Comparison of ENCODE assay signal across 1 cellular context in the genomic region with DNA sequence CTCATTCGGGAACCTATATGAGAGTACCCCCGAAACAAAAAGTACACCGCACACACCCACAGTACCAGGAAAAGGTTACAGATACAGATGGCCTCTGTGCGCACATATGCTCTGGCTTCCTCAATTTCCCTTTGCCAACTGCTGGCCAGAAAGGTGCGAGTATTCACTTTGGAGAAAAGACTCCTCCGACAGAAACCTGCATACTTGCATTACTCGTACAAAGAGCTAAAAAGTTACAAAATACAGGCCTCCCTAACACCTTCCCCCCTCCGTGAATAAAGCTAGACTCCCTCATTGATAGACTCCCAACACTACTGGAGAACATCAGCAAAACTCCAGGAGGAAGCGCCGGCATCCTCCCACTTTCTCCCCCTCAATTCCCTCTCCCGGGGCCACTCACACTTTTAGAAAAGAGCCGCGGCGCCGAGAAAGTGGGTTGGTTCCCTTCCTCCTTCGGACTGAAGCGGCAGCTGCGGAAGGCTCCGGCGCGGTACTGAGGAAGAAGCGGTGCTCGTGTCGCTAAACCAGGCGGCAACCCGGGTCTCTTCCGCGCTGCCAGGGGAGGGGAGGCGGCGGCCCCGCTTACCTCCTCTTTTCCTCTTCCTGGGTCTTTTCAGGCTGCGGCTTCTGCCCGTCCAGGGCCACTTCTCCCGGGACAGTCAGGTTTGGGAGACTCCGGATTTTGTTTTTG.
TF ChIP-seq lines count a peak whose summit lies in the region.

No MANE protein-coding gene starts in this region.

TF ChIP-seq in HEK293, 187 proteins besides CTCF, POLR2A, EP300 and RAD21 (continued from another document):
- TF ChIP-seq SALL2 (tag by site-specific recombination; IDR thresholded peaks at IDR 0.05; ENCODE audit: borderline replicate concordance) (no peak), ZNF416 (tag by site-specific recombination; IDR thresholded peaks at IDR 0.05) (no peak), ZNF114 (tag by site-specific recombination; IDR thresholded peaks at IDR 0.05) (no peak)
- TF ChIP-seq, protein P1, sequence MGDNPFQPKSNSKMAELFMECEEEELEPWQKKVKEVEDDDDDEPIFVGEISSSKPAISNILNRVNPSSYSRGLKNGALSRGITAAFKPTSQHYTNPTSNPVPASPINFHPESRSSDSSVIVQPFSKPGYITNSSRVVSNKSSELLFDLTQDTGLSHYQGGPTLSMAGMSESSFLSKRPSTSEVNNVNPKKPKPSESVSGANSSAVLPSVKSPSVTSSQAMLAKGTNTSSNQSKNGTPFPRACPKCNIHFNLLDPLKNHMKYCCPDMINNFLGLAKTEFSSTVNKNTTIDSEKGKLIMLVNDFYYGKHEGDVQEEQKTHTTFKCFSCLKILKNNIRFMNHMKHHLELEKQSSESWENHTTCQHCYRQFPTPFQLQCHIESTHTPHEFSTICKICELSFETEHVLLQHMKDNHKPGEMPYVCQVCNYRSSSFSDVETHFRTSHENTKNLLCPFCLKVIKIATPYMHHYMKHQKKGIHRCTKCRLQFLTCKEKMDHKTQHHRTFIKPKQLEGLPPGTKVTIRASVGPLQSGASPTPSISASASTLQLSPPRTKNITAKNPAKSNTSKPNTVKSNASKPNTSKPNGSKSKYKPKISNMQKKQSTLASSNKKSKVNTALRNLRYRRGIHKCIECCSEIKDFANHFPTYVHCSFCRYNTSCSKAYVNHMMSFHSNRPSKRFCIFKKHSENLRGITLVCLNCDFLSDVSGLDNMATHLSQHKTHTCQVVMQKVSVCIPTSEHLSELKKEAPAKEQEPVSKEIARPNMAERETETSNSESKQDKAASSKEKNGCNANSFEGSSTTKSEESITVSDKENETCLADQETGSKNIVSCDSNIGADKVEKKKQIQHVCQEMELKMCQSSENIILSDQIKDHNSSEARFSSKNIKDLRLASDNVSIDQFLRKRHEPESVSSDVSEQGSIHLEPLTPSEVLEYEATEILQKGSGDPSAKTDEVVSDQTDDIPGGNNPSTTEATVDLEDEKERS (tag by site-specific recombination; IDR thresholded peaks at IDR 0.05), result no peak
TF ChIP-seq in HEK293: peak in this region for 6.
